24 cellular contexts compared by ENCODE assay signal in the genomic region with DNA sequence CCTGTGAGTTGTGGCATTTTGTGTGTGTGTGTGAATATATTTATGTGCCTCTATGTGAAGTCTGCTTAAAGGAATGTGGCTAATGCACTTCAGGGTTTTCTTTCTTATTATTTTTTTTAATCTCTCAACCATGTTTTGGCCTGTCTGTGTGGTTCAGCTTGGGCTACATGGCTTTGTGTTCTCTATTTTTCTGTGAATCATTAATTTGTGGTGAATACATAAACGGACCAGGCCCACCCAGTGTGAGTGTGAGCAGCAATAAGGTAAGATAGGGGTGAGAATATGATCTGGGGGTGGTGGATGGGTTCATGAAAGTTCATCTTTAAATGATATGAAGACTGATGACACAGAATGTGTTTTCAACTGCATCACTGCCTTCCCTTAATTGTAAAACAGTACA.
"Had no signal": no experiment of that assay in that cellular context is flagged by ENCODE, and none has a peak within 500 bp of the region (broad histone marks: within the 10 kb centered on the region; RNA-seq: fewer than 3 reads in every experiment).

No MANE protein-coding gene starts in this region.

- ATAC-seq: body of pancreas; mucosa of descending colon; natural killer cell treated with Interleukin-12 subunit alpha and Interleukin-12 subunit beta and Interleukin-15 and Interleukin-18, amount 100 ng/mL, for 72 hours; right cardiac atrium; stimulated activated naive B cell treated with anti-CD40 and anti-IgM and Interleukin-4, amounts not matched to agents 10 μg/mL and 1 μg/mL and 100 μg/mL, for 72 hours; upper lobe of right lung had no signal

- H3K27ac ChIP-seq: adrenal gland, body of pancreas, left ventricle myocardium inferior, stomach, thyroid gland, upper lobe of right lung had no signal

- H3K4me3 Mint-ChIP-seq: activated naive CD4-positive, alpha-beta T cell treated with anti-CD3 and anti-CD28 coated beads for 36 hours; activated naive CD8-positive, alpha-beta T cell treated with anti-CD3 and anti-CD28 coated beads for 36 hours; activated T-helper 1 cell treated with anti-CD3 and anti-CD28 coated beads, Interleukin-12 subunit alpha, Interleukin-12 subunit beta, Interleukin-2, Interleukin-4 antibody, amounts not matched to agents 30 ng/mL and 10 ng/mL and 1 ng/mL, durations not matched to agents 14 hours and 24 hours and 36 hours; natural killer cell treated with Interleukin-12 subunit alpha and Interleukin-12 subunit beta and Interleukin-15 and Interleukin-18, amount 100 ng/mL, for 72 hours; stimulated activated naive B cell treated with anti-CD40 and anti-IgM and Interleukin-4, amounts not matched to agents 10 μg/mL and 1 μg/mL and 100 μg/mL, for 72 hours had no signal

- H3K27ac Mint-ChIP-seq: activated naive CD4-positive, alpha-beta T cell treated with anti-CD3 and anti-CD28 coated beads for 36 hours; activated naive CD8-positive, alpha-beta T cell treated with anti-CD3 and anti-CD28 coated beads for 36 hours; activated T-helper 1 cell treated with anti-CD3 and anti-CD28 coated beads, Interleukin-12 subunit alpha, Interleukin-12 subunit beta, Interleukin-2, Interleukin-4 antibody, amounts not matched to agents 30 ng/mL and 10 ng/mL and 1 ng/mL, durations not matched to agents 14 hours and 24 hours and 36 hours; natural killer cell treated with Interleukin-12 subunit alpha and Interleukin-12 subunit beta and Interleukin-15 and Interleukin-18, amount 100 ng/mL, for 72 hours; stimulated activated naive B cell treated with anti-CD40 and anti-IgM and Interleukin-4, amounts not matched to agents 10 μg/mL and 1 μg/mL and 100 μg/mL, for 72 hours had no signal

- H3K9me3 ChIP-seq: adrenal gland, body of pancreas, left ventricle myocardium inferior, mucosa of descending colon, stomach, thyroid gland, upper lobe of right lung had no signal

- H3K27me3 Mint-ChIP-seq: activated naive CD8-positive, alpha-beta T cell treated with anti-CD3 and anti-CD28 coated beads for 36 hours; natural killer cell treated with Interleukin-12 subunit alpha and Interleukin-12 subunit beta and Interleukin-15 and Interleukin-18, amount 100 ng/mL, for 72 hours; stimulated activated naive B cell treated with anti-CD40 and anti-IgM and Interleukin-4, amounts not matched to agents 10 μg/mL and 1 μg/mL and 100 μg/mL, for 72 hours had no signal

- DNase-seq: activated CD4-positive, alpha-beta T cell treated with anti-CD3 and anti-CD28 coated beads for 1 hour; activated CD4-positive, alpha-beta T cell treated with anti-CD3 and anti-CD28 coated beads, Interleukin-2, amount 50 U/mL, for 1 hour; activated CD8-positive, alpha-beta memory T cell treated with anti-CD3 and anti-CD28 coated beads for 24 hours; activated effector memory CD4-positive, alpha-beta T cell treated with anti-CD3 and anti-CD28 coated beads, Interleukin-2, amount 50 U/mL, for 16 hours; activated naive CD4-positive, alpha-beta T cell treated with anti-CD3 and anti-CD28 coated beads for 36 hours; activated naive CD8-positive, alpha-beta T cell treated with anti-CD3 and anti-CD28 coated beads for 36 hours; activated T-cell treated with anti-CD3 and anti-CD28 coated beads, Interleukin-2, amount 50 U/mL, for 1 hour; adrenal gland; aorta; body of pancreas; dermis blood vessel endothelial cell; effector CD4-positive, alpha-beta T cell; glutamatergic neuron; left ventricle myocardium inferior; mucosa of descending colon; right cardiac atrium; stimulated activated CD4-positive, alpha-beta T cell treated with anti-CD3 and anti-CD28 coated beads, Interleukin-15, amount 100 ng/mL, for 24 hours; stimulated activated CD4-positive, alpha-beta T cell treated with anti-CD3 and anti-CD28 coated beads, Interleukin-2, amount 100 ng/mL, for 24 hours; stimulated activated naive B cell treated with anti-CD40 and anti-IgM and Interleukin-4, amounts not matched to agents 10 μg/mL and 1 μg/mL and 100 μg/mL, for 72 hours; stomach; thyroid gland; upper lobe of right lung had no signal

- H3K9me3 Mint-ChIP-seq: activated naive CD4-positive, alpha-beta T cell treated with anti-CD3 and anti-CD28 coated beads for 36 hours; activated naive CD8-positive, alpha-beta T cell treated with anti-CD3 and anti-CD28 coated beads for 36 hours; activated T-helper 1 cell treated with anti-CD3 and anti-CD28 coated beads, Interleukin-12 subunit alpha, Interleukin-12 subunit beta, Interleukin-2, Interleukin-4 antibody, amounts not matched to agents 30 ng/mL and 10 ng/mL and 1 ng/mL, durations not matched to agents 14 hours and 24 hours and 36 hours; natural killer cell treated with Interleukin-12 subunit alpha and Interleukin-12 subunit beta and Interleukin-15 and Interleukin-18, amount 100 ng/mL, for 72 hours; stimulated activated naive B cell treated with anti-CD40 and anti-IgM and Interleukin-4, amounts not matched to agents 10 μg/mL and 1 μg/mL and 100 μg/mL, for 72 hours had no signal

- H3K4me1 ChIP-seq: adrenal gland, body of pancreas, left ventricle myocardium inferior, stomach, thyroid gland, upper lobe of right lung had no signal

- H3K27me3 ChIP-seq: adrenal gland, body of pancreas, stomach, thyroid gland, upper lobe of right lung had no signal

- H3K36me3 ChIP-seq: adrenal gland, left ventricle myocardium inferior, stomach, thyroid gland, upper lobe of right lung had no signal

- H3K4me3 ChIP-seq: adrenal gland, body of pancreas, left ventricle myocardium inferior, mucosa of descending colon, stomach, thyroid gland, upper lobe of right lung had no signal

- H3K4me1 Mint-ChIP-seq: activated naive CD8-positive, alpha-beta T cell treated with anti-CD3 and anti-CD28 coated beads for 36 hours; stimulated activated naive B cell treated with anti-CD40 and anti-IgM and Interleukin-4, amounts not matched to agents 10 μg/mL and 1 μg/mL and 100 μg/mL, for 72 hours had no signal

- H3K36me3 Mint-ChIP-seq: activated naive CD8-positive, alpha-beta T cell treated with anti-CD3 and anti-CD28 coated beads for 36 hours; natural killer cell treated with Interleukin-12 subunit alpha and Interleukin-12 subunit beta and Interleukin-15 and Interleukin-18, amount 100 ng/mL, for 72 hours; stimulated activated naive B cell treated with anti-CD40 and anti-IgM and Interleukin-4, amounts not matched to agents 10 μg/mL and 1 μg/mL and 100 μg/mL, for 72 hours had no signal
